ENCODE assay signal across 34 cellular contexts in genomic region chr14:61304678-61305077, GRCh38. TPM values are rescaled to one million over a fixed set of nuclear protein-coding genes. Genes with fewer than 3 reads are reported as not detected.
DNase-seq lines count a peak whose midpoint lies in the region; ATAC-seq, FAIRE-seq and TF ChIP-seq lines count a peak whose summit lies in the region.
"Had no signal": no experiment of that assay in that cellular context is flagged by ENCODE, and none has a peak within 500 bp of the region (broad histone marks: within the 10 kb centered on the region; RNA-seq: fewer than 3 reads in every experiment).

No MANE protein-coding gene starts in this region.

- H3K36me3 Mint-ChIP-seq in activated naive CD8-positive, alpha-beta T cell = peaks cover 22% of the 10 kb centered on the region
- peaks cover 38% of the 10 kb centered on the region for H3K36me3 Mint-ChIP-seq in activated naive CD8-positive, alpha-beta T cell treated with anti-CD3 and anti-CD28 coated beads for 36 hours
- peaks cover 7% of the 10 kb centered on the region for H3K36me3 Mint-ChIP-seq in WTC11
- peaks cover 5% of the 10 kb centered on the region for H3K36me3 Mint-ChIP-seq in activated T-helper 17 cell treated with anti-CD3 and anti-CD28 coated beads, Interleukin-2, amount 50 U/mL, for 72 hours (ENCODE audit: low read depth)
- H3K36me3 Mint-ChIP-seq: CD14-positive monocyte had no signal

- TF ChIP-seq CTCF in WTC11 (IDR thresholded peaks at IDR 0.05) = no peak

- FAIRE-seq in HTR-8/SVneo (lab: Jason Lieb, UNC) = peak; percentile 36
- FAIRE-seq: A549, D721Med had no signal

- no peak for ATAC-seq in WTC11
- peak; percentile 18 for ATAC-seq in activated T-helper 17 cell treated with anti-CD3 and anti-CD28 coated beads, Interleukin-2, amount 50 U/mL, for 72 hours (replicated peaks)
- ATAC-seq in HG02798 (IDR thresholded peaks at IDR 0.05; ENCODE audit: poor library complexity, unreplicated experiment) = no peak
- ATAC-seq in Right ventricle myocardium superior (ENCODE audit: poor library complexity) = no peak
- ATAC-seq: A549; CD8-positive, alpha-beta T cell had no signal

- no peak for DNase-seq in activated naive CD8-positive, alpha-beta T cell treated with anti-CD3 and anti-CD28 coated beads for 36 hours
- DNase-seq in HTR-8/SVneo (ENCODE audit: insufficient read length, low spot score) (no peak), WTC11 (ENCODE audit: low spot score) (no peak), NCI-H2081 (lab: John Stamatoyannopoulos, UW) (no peak), Right ventricle myocardium superior (no peak)
- DNase-seq: 8988T; ACHN; AML-193; BE2C; C1 segment of cervical spinal cord; Caco-2; Calu3; CD4-positive, alpha-beta memory T cell; CD4-positive, alpha-beta T cell; CD4-positive, CD25-positive, alpha-beta regulatory T cell; CD8-positive, alpha-beta memory T cell; CD8-positive, alpha-beta T cell; COR-L47; DMS 273 treated with DMSO at 0.1 percent for 48 hours; DMS153; DMS53; DMS79; DMS79 treated with DMSO at 0.1 percent for 48 hours; DND-41; EL had no signal

- POLR2A ChIA-PET in WTC11 (lab: Charles Lee) = interaction anchor here (0.6 kb wide), 1 partner anchor 49 kb away, joined by 4 read pairs; no protein-coding TSS in a partner anchor

- H3K27ac Mint-ChIP-seq in activated naive CD8-positive, alpha-beta T cell = peak overlapping the region; percentile 23
- H3K27ac Mint-ChIP-seq in activated naive CD8-positive, alpha-beta T cell treated with anti-CD3 and anti-CD28 coated beads for 36 hours = no peak overlapping the region
- no peak overlapping the region for H3K27ac Mint-ChIP-seq in WTC11
- H3K27ac Mint-ChIP-seq in activated T-helper 17 cell treated with anti-CD3 and anti-CD28 coated beads, Interleukin-2, amount 50 U/mL, for 72 hours = no peak overlapping the region
- H3K27ac Mint-ChIP-seq: B cell; CD14-positive monocyte; CD4-positive, alpha-beta memory T cell; CD4-positive, alpha-beta T cell; CD4-positive, CD25-positive, alpha-beta regulatory T cell; CD8-positive, alpha-beta memory T cell; CD8-positive, alpha-beta T cell had no signal

- CTCF ChIA-PET in WTC11 (lab: Charles Lee) = interaction anchor here (0.7 kb wide), 1 partner anchor 44 kb away, joined by 3 read pairs; no protein-coding TSS in a partner anchor

- no peak overlapping the region for H3K4me3 Mint-ChIP-seq in activated naive CD8-positive, alpha-beta T cell
- H3K4me3 Mint-ChIP-seq in activated naive CD8-positive, alpha-beta T cell treated with anti-CD3 and anti-CD28 coated beads for 36 hours = no peak overlapping the region
- H3K4me3 Mint-ChIP-seq in WTC11 = no peak overlapping the region
- H3K4me3 Mint-ChIP-seq in activated T-helper 17 cell treated with anti-CD3 and anti-CD28 coated beads, Interleukin-2, amount 50 U/mL, for 72 hours = no peak overlapping the region
- H3K4me3 Mint-ChIP-seq: B cell; CD14-positive monocyte; CD4-positive, alpha-beta memory T cell; CD4-positive, alpha-beta T cell; CD4-positive, CD25-positive, alpha-beta regulatory T cell; CD8-positive, alpha-beta memory T cell; CD8-positive, alpha-beta T cell had no signal

- intact Hi-C loops in Right ventricle myocardium superior (cut with DNase I) = no loop called here

- peaks cover 26% of the 10 kb centered on the region for H3K4me1 Mint-ChIP-seq in activated naive CD8-positive, alpha-beta T cell (ENCODE audit: low read depth)
- H3K4me1 Mint-ChIP-seq in activated naive CD8-positive, alpha-beta T cell treated with anti-CD3 and anti-CD28 coated beads for 36 hours = peaks cover 20% of the 10 kb centered on the region
- peaks cover 14% of the 10 kb centered on the region for H3K4me1 Mint-ChIP-seq in WTC11
- peaks cover 8% of the 10 kb centered on the region for H3K4me1 Mint-ChIP-seq in activated T-helper 17 cell treated with anti-CD3 and anti-CD28 coated beads, Interleukin-2, amount 50 U/mL, for 72 hours
- H3K4me1 Mint-ChIP-seq: B cell had no signal

- no peaks in the 10 kb centered on the region for H3K27me3 Mint-ChIP-seq in activated naive CD8-positive, alpha-beta T cell
- no peaks in the 10 kb centered on the region for H3K27me3 Mint-ChIP-seq in activated naive CD8-positive, alpha-beta T cell treated with anti-CD3 and anti-CD28 coated beads for 36 hours
- H3K27me3 Mint-ChIP-seq in WTC11 (ENCODE audit: low read depth) = no peaks in the 10 kb centered on the region
- no peaks in the 10 kb centered on the region for H3K27me3 Mint-ChIP-seq in activated T-helper 17 cell treated with anti-CD3 and anti-CD28 coated beads, Interleukin-2, amount 50 U/mL, for 72 hours
- H3K27me3 Mint-ChIP-seq: CD4-positive, alpha-beta memory T cell; CD4-positive, alpha-beta T cell; CD4-positive, CD25-positive, alpha-beta regulatory T cell; CD8-positive, alpha-beta memory T cell had no signal

- H3K9me3 Mint-ChIP-seq in activated naive CD8-positive, alpha-beta T cell (ENCODE audit: low read depth) = peaks cover 14% of the 10 kb centered on the region
- H3K9me3 Mint-ChIP-seq in activated naive CD8-positive, alpha-beta T cell treated with anti-CD3 and anti-CD28 coated beads for 36 hours = peaks cover 23% of the 10 kb centered on the region
- peaks cover 27% of the 10 kb centered on the region for H3K9me3 Mint-ChIP-seq in WTC11
- peaks cover 4% of the 10 kb centered on the region for H3K9me3 Mint-ChIP-seq in activated T-helper 17 cell treated with anti-CD3 and anti-CD28 coated beads, Interleukin-2, amount 50 U/mL, for 72 hours

TF ChIP-seq in WTC11, 78 proteins besides CTCF, POLR2A, EP300 and RAD21:
- no peak for TF ChIP-seq PRRX2 (CRISPR knock-in tag; IDR thresholded peaks at IDR 0.05)
- peak; percentile 78 for TF ChIP-seq ZNF317 (CRISPR knock-in tag; IDR thresholded peaks at IDR 0.05; ENCODE audit: borderline replicate concordance, low read depth)
- TF ChIP-seq ATF6 (CRISPR knock-in tag; IDR thresholded peaks at IDR 0.05) = no peak
- TF ChIP-seq RELA (CRISPR knock-in tag; IDR thresholded peaks at IDR 0.05; ENCODE audit: borderline replicate concordance) = no peak

RNA-seq across cellular contexts. Expression of gene PRKCH, which starts 16.7 kb away (rescaled TPM):
- 100 to 1,000 TPM; 176 to 177 TPM for total RNA-seq in activated naive CD8-positive, alpha-beta T cell treated with anti-CD3 and anti-CD28 coated beads for 36 hours
- 7.8 to 10.3 TPM (median 8.7 TPM) in 3 replicates for total RNA-seq in WTC11 (2021)
- total RNA-seq in activated T-helper 17 cell treated with anti-CD3 and anti-CD28 coated beads, Interleukin-2, amount 50 U/mL, for 72 hours = 100 to 1,000 TPM; 127 to 148 TPM
- 14.5 TPM for total RNA-seq in Right ventricle myocardium superior

RNA-seq across cellular contexts. Expression of gene TMEM30B, which starts 23.5 kb away (rescaled TPM):
- 1 to 10 TPM; 1.8 to 2.0 TPM for total RNA-seq in activated naive CD8-positive, alpha-beta T cell treated with anti-CD3 and anti-CD28 coated beads for 36 hours
- total RNA-seq in WTC11 (2021) = 17.2 to 18.0 TPM (median 17.8 TPM) in 3 replicates
- 1 to 10 TPM in 1 of 2 donors, under 1 TPM in 1; 0.77 to 1.0 TPM for total RNA-seq in activated T-helper 17 cell treated with anti-CD3 and anti-CD28 coated beads, Interleukin-2, amount 50 U/mL, for 72 hours
- total RNA-seq in Right ventricle myocardium superior = 0.27 TPM
- total RNA-seq: A172, Daoy had no signal
